Comparison of ENCODE assay signal across 17 cellular contexts in the genomic region with DNA sequence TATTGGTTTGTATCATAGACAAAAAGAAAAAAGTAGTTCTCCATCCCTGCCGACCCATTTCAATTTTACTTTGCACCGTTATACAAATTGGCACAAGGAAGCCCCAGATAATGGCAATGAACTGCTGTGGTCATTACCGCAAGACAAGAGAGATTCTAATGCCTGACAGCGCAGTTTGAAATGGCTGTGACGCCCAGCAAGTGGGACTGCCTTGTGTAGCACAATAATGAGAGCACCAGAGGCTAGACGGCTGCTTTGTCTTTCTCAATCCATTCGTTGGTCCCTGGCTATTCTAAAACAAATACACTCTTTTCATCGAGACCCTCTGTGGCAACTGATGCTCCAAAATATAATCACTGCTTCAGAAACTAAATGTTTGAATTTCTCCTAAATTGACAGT.
"Had no signal": no experiment of that assay in that cellular context is flagged by ENCODE, and none has a peak within 500 bp of the region (broad histone marks: within the 10 kb centered on the region; RNA-seq: fewer than 3 reads in every experiment).

No MANE protein-coding gene starts in this region.

- ATAC-seq: gastrocnemius medialis; naive thymus-derived CD4-positive, alpha-beta T cell; stimulated activated naive B cell treated with anti-CD40 and anti-IgM and Interleukin-4, amounts not matched to agents 10 μg/mL and 1 μg/mL and 100 μg/mL, for 72 hours had no signal

- FAIRE-seq: bronchial epithelial cell, TTC549 had no signal

- H3K4me1 ChIP-seq: gastrocnemius medialis, sigmoid colon, upper lobe of left lung had no signal

- H3K36me3 ChIP-seq: gastrocnemius medialis, neutrophil, sigmoid colon, thoracic aorta, upper lobe of left lung had no signal

- H3K27me3 ChIP-seq: gastrocnemius medialis, neutrophil, sigmoid colon, upper lobe of left lung had no signal

- H3K9me3 ChIP-seq: gastrocnemius medialis, neutrophil, sigmoid colon, thoracic aorta, upper lobe of left lung had no signal

- H3K4me3 ChIP-seq: gastrocnemius medialis, sigmoid colon, thoracic aorta, upper lobe of left lung had no signal

- DNase-seq: activated CD4-positive, alpha-beta memory T cell treated with anti-CD3 and anti-CD28 coated beads, Interleukin-2, amount 10 ng/mL, durations not matched to agents 7 days and 5 days; activated CD4-positive, alpha-beta T cell treated with anti-CD3 and anti-CD28 coated beads for 48 hours; activated naive CD4-positive, alpha-beta T cell treated with anti-CD3 and anti-CD28 coated beads for 36 hours; activated T-cell treated with anti-CD3 and anti-CD28 coated beads, Interleukin-2, amount 50 U/mL, for 24 hours; aorta; cortex of kidney; gastrocnemius medialis; mesendoderm; naive thymus-derived CD4-positive, alpha-beta T cell; sigmoid colon; stimulated activated CD4-positive, alpha-beta T cell treated with anti-CD3 and anti-CD28 coated beads, Interleukin-4, amount 100 ng/mL, for 4 hours; stimulated activated naive B cell treated with anti-CD40 and anti-IgM and Interleukin-4, amounts not matched to agents 10 μg/mL and 1 μg/mL and 100 μg/mL, for 72 hours; upper lobe of left lung had no signal
